Comparison of ENCODE assay signal across 22 cellular contexts in the genomic region with DNA sequence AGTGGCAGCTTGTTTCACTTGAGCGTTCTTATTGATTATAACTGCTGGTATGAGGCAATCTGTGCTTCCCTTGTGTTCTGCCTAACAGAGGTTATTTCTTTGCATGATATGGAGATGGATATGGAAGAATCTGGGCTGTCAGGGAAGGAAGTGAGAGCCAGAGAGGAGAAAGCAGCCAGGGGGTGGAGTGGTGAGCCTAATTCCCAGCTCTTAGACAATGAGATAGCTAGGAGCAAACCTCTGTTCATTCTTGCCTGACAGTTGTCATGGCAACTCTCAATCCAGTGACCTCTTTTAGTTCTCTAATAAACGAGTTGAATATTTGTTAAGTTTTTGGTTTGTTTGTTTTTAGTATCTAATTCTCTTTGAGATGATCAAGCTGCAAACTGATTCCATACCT.
A peak's percentile ranks its signal among the peaks of the same experiment; 100 is the strongest.
DNase-seq lines count a peak whose midpoint lies in the region; ATAC-seq and TF ChIP-seq lines count a peak whose summit lies in the region.
"Had no signal": no experiment of that assay in that cellular context is flagged by ENCODE, and none has a peak within 500 bp of the region (broad histone marks: within the 10 kb centered on the region; RNA-seq: fewer than 3 reads in every experiment).

No MANE protein-coding gene starts in this region.

- H3K36me3 Mint-ChIP-seq in endodermal cell (ENCODE audit: low read depth) (no peaks in the 10 kb centered on the region), nephron progenitor cell (ENCODE audit: low read depth) (no peaks in the 10 kb centered on the region), HFFc6 (ENCODE audit: low read depth) (no peaks in the 10 kb centered on the region)

- H3K9ac ChIP-seq in SK-N-SH (no peak overlapping the region), endodermal cell (ENCODE audit: extremely low read depth, low read length, poor library complexity, severe bottlenecking) (no peak overlapping the region)

- intact Hi-C loops in left ventricle myocardium superior (cut with micrococcal nuclease) (no loop called here), heart left ventricle (cut with DNase I) (no loop called here)

- no peaks in the 10 kb centered on the region for H3K9me3 Mint-ChIP-seq in endodermal cell
- no peaks in the 10 kb centered on the region for H3K9me3 Mint-ChIP-seq in nephron progenitor cell
- peaks cover 30% of the 10 kb centered on the region for H3K9me3 Mint-ChIP-seq in HFFc6

- H3K27me3 ChIP-seq in SK-N-SH (ENCODE audit: insufficient read depth) (no peaks in the 10 kb centered on the region), endodermal cell (ENCODE audit: control insufficient read depth, insufficient read depth, low read length, poor library complexity, severe bottlenecking) (no peaks in the 10 kb centered on the region), suprapubic skin (no peaks in the 10 kb centered on the region), heart left ventricle (no peaks in the 10 kb centered on the region)
- H3K27me3 ChIP-seq: esophagus squamous epithelium, left lung had no signal

- H3K4me3 Mint-ChIP-seq in endodermal cell (no peak overlapping the region), nephron progenitor cell (no peak overlapping the region), HFFc6 (no peak overlapping the region)
- H3K4me3 Mint-ChIP-seq: activated CD8-positive, alpha-beta T cell treated with anti-CD3 and anti-CD28 coated beads, Interleukin-2, amount 10 ng/mL, durations not matched to agents 7 days and 5 days; activated T-cell treated with anti-CD3 and anti-CD28 coated beads, Interleukin-2, amount 50 U/mL, for 24 hours had no signal

- POLR2A ChIA-PET in SK-N-SH (lab: Yijun Ruan, JAX) = interaction anchor here (0.6 kb wide), 1 partner anchor 9 kb away, joined by 3 read pairs; no protein-coding TSS in a partner anchor

- TF ChIP-seq RAD21 in SK-N-SH (IDR thresholded peaks at IDR 0.05; ENCODE audit: low read length) = no peak

- no peak for TF ChIP-seq POLR2A in suprapubic skin (IDR thresholded peaks at IDR 0.05)
- no peak for TF ChIP-seq POLR2A in heart left ventricle (IDR thresholded peaks at IDR 0.05)

- H3K4me3 ChIP-seq in SK-N-SH (ENCODE audit: low read depth in 2 of 2, low read length in 1 of 2) = no peak overlapping the region
- no peak overlapping the region for H3K4me3 ChIP-seq in endodermal cell (ENCODE audit: low read length)
- no peak overlapping the region for H3K4me3 ChIP-seq in suprapubic skin
- no peak overlapping the region for H3K4me3 ChIP-seq in heart left ventricle
- H3K4me3 ChIP-seq: esophagus squamous epithelium, left lung had no signal

- no peaks in the 10 kb centered on the region for H3K9me2 ChIP-seq in SK-N-SH

- H3K4me1 Mint-ChIP-seq in endodermal cell = no peaks in the 10 kb centered on the region
- no peaks in the 10 kb centered on the region for H3K4me1 Mint-ChIP-seq in nephron progenitor cell
- no peaks in the 10 kb centered on the region for H3K4me1 Mint-ChIP-seq in HFFc6 (ENCODE audit: low read depth)

- no peak overlapping the region for H3K4me2 ChIP-seq in SK-N-SH

- no peak for TF ChIP-seq CTCF in SK-N-SH (IDR thresholded peaks at IDR 0.05)
- peak; percentile 37 for TF ChIP-seq CTCF in endodermal cell (conservative IDR thresholded peaks at IDR 0.05)
- TF ChIP-seq CTCF in nephron progenitor cell (IDR thresholded peaks at IDR 0.05) = no peak
- TF ChIP-seq CTCF in HFFc6 (IDR thresholded peaks at IDR 0.05) = no peak
- no peak for TF ChIP-seq CTCF in suprapubic skin (IDR thresholded peaks at IDR 0.05)
- TF ChIP-seq CTCF in heart left ventricle (IDR thresholded peaks at IDR 0.05) = no peak

- ATAC-seq in SK-N-SH treated with all-trans-retinoic acid at 6 μM for 48 hours (no peak), left ventricle myocardium superior (no peak), heart left ventricle (no peak)
- ATAC-seq: activated CD4-positive, CD25-positive, alpha-beta regulatory T cell treated with anti-CD3 and anti-CD28 coated beads, Interleukin-2, amount 50 U/mL, for 24 hours; activated CD8-positive, alpha-beta T cell treated with anti-CD3 and anti-CD28 coated beads, Interleukin-2, amount 10 ng/mL, durations not matched to agents 7 days and 5 days; left lung had no signal

- H3K27ac Mint-ChIP-seq in endodermal cell (no peak overlapping the region), nephron progenitor cell (no peak overlapping the region), HFFc6 (no peak overlapping the region)
- H3K27ac Mint-ChIP-seq: activated CD8-positive, alpha-beta T cell treated with anti-CD3 and anti-CD28 coated beads, Interleukin-2, amount 10 ng/mL, durations not matched to agents 7 days and 5 days; activated T-cell treated with anti-CD3 and anti-CD28 coated beads, Interleukin-2, amount 50 U/mL, for 24 hours had no signal

- TF ChIP-seq EP300 in SK-N-SH (IDR thresholded peaks at IDR 0.05; ENCODE audit: borderline replicate concordance in 1 of 2, low read depth in 1 of 2, low read length in 1 of 2) = no peak
- no peak for TF ChIP-seq EP300 in suprapubic skin (IDR thresholded peaks at IDR 0.05)

- DNase-seq in SK-N-SH = peak; percentile 28
- DNase-seq in endodermal cell = peak; percentile 65
- DNase-seq in nephron progenitor cell = peak; percentile 11
- DNase-seq in HFFc6 = no peak
- DNase-seq in left ventricle myocardium superior = no peak
- DNase-seq in suprapubic skin (ENCODE audit: low spot score in 2 of 2) = no peak
- DNase-seq in heart left ventricle = no peak
- DNase-seq: activated CD8-positive, alpha-beta T cell treated with anti-CD3 and anti-CD28 coated beads, Interleukin-2, amount 10 ng/mL, durations not matched to agents 7 days and 5 days; activated naive CD4-positive, alpha-beta T cell treated with anti-CD3 and anti-CD28 coated beads, Interleukin-2, amount 50 U/mL, for 16 hours; activated T-cell treated with anti-CD3 and anti-CD28 coated beads, Interleukin-2, amount 50 U/mL, for 24 hours; aorta; C1 segment of cervical spinal cord; cerebellar nuclear complex; effector CD8-positive, alpha-beta T cell; esophagus squamous epithelium; HCEC 1CT; left lung; MV-4-11; NCI-H187 treated with DMSO at 0.1 percent for 48 hours; T1000 had no signal

- CTCF ChIA-PET in SK-N-SH (lab: Yijun Ruan, JAX) = no interaction called here

- H3K36me3 ChIP-seq in SK-N-SH (replicated peaks in 1 of 2; ENCODE audit: control insufficient read depth in 1 of 2, insufficient read depth in 2 of 2, low read length in 1 of 2) = no peaks in the 10 kb centered on the region
- H3K36me3 ChIP-seq in endodermal cell (ENCODE audit: control insufficient read depth, insufficient read depth, low read length) = no peaks in the 10 kb centered on the region
- H3K36me3 ChIP-seq in suprapubic skin = no peaks in the 10 kb centered on the region
- no peaks in the 10 kb centered on the region for H3K36me3 ChIP-seq in heart left ventricle
- H3K36me3 ChIP-seq: esophagus squamous epithelium, left lung had no signal

- 11% methylated on average over 2 of the region's 2 CpGs for WGBS in SK-N-SH (ENCODE audit: low lambda C conversion rate)
- WGBS in endodermal cell (ENCODE audit: insufficient coverage in 1 of 2, insufficient read length in 1 of 2), 2 experiments = 31% methylated on average over 2 of the region's 2 CpGs
- WGBS in suprapubic skin = 29% methylated on average over 2 of the region's 2 CpGs
- WGBS in heart left ventricle, 4 donors = 24 to 29% (median 28%) methylated on average over 2 of the region's 2 CpGs

- H3F3A ChIP-seq in SK-N-SH (replicated peaks; ENCODE audit: insufficient read depth) = no peaks in the 10 kb centered on the region

- H3K79me2 ChIP-seq in SK-N-SH (ENCODE audit: insufficient read depth) = no peaks in the 10 kb centered on the region

- H3K9me3 ChIP-seq in SK-N-SH (no peaks in the 10 kb centered on the region), endodermal cell (ENCODE audit: control insufficient read depth, low read length) (no peaks in the 10 kb centered on the region), suprapubic skin (no peaks in the 10 kb centered on the region), heart left ventricle (no peaks in the 10 kb centered on the region)
- H3K9me3 ChIP-seq: esophagus squamous epithelium, left lung had no signal

- H3K4me1 ChIP-seq in SK-N-SH (ENCODE audit: control insufficient read depth in 1 of 2, insufficient read depth in 2 of 2, low read depth in 1 of 2, low read length in 1 of 2) (no peaks in the 10 kb centered on the region), endodermal cell (ENCODE audit: control insufficient read depth, insufficient read depth, low read length) (no peaks in the 10 kb centered on the region), suprapubic skin (no peaks in the 10 kb centered on the region), heart left ventricle (no peaks in the 10 kb centered on the region)
- H3K4me1 ChIP-seq: esophagus squamous epithelium, left lung had no signal

- H2AFZ ChIP-seq in SK-N-SH (ENCODE audit: low read depth) = no peak overlapping the region

- H3K27ac ChIP-seq in SK-N-SH (ENCODE audit: low read depth in 2 of 2, low read length in 1 of 2) (no peak overlapping the region), endodermal cell (ENCODE audit: low read depth, low read length) (peak overlapping the region; percentile 62), suprapubic skin (no peak overlapping the region), heart left ventricle (no peak overlapping the region)
- H3K27ac ChIP-seq: esophagus squamous epithelium, left lung had no signal

- no peaks in the 10 kb centered on the region for H3K27me3 Mint-ChIP-seq in endodermal cell (ENCODE audit: insufficient read depth)
- no peaks in the 10 kb centered on the region for H3K27me3 Mint-ChIP-seq in nephron progenitor cell (ENCODE audit: low read depth, poor library complexity)
- H3K27me3 Mint-ChIP-seq in HFFc6 (ENCODE audit: insufficient read depth) = no peaks in the 10 kb centered on the region
- H3K27me3 Mint-ChIP-seq: activated T-cell treated with anti-CD3 and anti-CD28 coated beads, Interleukin-2, amount 50 U/mL, for 24 hours had no signal

- H4K20me1 ChIP-seq in SK-N-SH (ENCODE audit: insufficient read depth) = no peaks in the 10 kb centered on the region

TF ChIP-seq in SK-N-SH, 30 proteins besides CTCF, POLR2A, EP300 and RAD21:
- no peak for TF ChIP-seq GABPA (IDR thresholded peaks at IDR 0.05; ENCODE audit: low read depth)

TF ChIP-seq in SK-N-SH treated with all-trans-retinoic acid at 6 μM for 48 hours, 23 proteins besides CTCF, POLR2A, EP300 and RAD21 (continues in another document):
- TF ChIP-seq CSDC2 (CRISPR knock-in tag; IDR thresholded peaks at IDR 0.05) (no peak), ARNTL (CRISPR knock-in tag; IDR thresholded peaks at IDR 0.05; ENCODE audit: borderline replicate concordance, low read depth) (no peak)
- TF ChIP-seq, protein P1, sequence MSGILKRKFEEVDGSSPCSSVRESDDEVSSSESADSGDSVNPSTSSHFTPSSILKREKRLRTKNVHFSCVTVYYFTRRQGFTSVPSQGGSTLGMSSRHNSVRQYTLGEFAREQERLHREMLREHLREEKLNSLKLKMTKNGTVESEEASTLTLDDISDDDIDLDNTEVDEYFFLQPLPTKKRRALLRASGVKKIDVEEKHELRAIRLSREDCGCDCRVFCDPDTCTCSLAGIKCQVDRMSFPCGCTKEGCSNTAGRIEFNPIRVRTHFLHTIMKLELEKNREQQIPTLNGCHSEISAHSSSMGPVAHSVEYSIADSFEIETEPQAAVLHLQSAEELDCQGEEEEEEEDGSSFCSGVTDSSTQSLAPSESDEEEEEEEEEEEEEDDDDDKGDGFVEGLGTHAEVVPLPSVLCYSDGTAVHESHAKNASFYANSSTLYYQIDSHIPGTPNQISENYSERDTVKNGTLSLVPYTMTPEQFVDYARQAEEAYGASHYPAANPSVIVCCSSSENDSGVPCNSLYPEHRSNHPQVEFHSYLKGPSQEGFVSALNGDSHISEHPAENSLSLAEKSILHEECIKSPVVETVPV (CRISPR knock-in tag; IDR thresholded peaks at IDR 0.05) = no peak

Comparison
In these comparisons a context has a peak if more than half of its experiments do, and no peak if none do; other contexts are left out.
1. DNase-seq: peak in SK-N-SH (single experiment), endodermal cell (single experiment) and nephron progenitor cell (single experiment); none in HFFc6 (single experiment), left ventricle myocardium superior (single experiment), suprapubic skin (0 of 2) and heart left ventricle (0 of 5).